8 cellular contexts compared by ENCODE assay signal in the genomic region with DNA sequence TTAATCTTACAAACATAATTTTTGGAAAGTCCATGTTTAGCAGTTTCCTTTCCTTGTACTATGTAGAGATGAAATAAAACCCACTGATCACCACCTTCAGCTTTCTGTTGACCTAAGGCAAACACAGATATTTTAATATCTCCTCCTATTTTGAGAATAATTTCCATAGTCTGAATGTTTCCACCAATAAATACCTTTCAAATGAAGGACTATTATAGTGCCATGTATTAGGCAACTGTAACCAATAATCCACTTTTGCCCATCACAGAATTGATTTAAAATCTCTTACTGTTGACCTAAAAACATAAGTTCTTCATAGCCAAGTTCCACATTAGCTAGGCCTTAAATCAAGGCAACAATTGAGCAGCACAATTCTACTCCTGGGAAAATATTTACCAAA. TPM values are rescaled to one million over a fixed set of nuclear protein-coding genes. Genes with fewer than 3 reads are reported as not detected.
DNase-seq lines count a peak whose midpoint lies in the region; ATAC-seq and TF ChIP-seq lines count a peak whose summit lies in the region.
"Had no signal": no experiment of that assay in that cellular context is flagged by ENCODE, and none has a peak within 500 bp of the region (broad histone marks: within the 10 kb centered on the region; RNA-seq: fewer than 3 reads in every experiment).

No MANE protein-coding gene starts in this region.

- TF ChIP-seq CTCF in HFF-Myc (IDR thresholded peaks at IDR 0.05; ENCODE audit: low read depth, low read length, missing control alignments) = no peak

- H3K9ac ChIP-seq in iPS-15b (ENCODE audit: low read depth, low read length) = no peak overlapping the region

- peaks cover 44% of the 10 kb centered on the region for H3K27me3 Mint-ChIP-seq in activated CD4-positive, alpha-beta memory T cell treated with anti-CD3 and anti-CD28 coated beads for 36 hours

- no peak overlapping the region for H3K27ac Mint-ChIP-seq in activated CD4-positive, alpha-beta memory T cell treated with anti-CD3 and anti-CD28 coated beads for 36 hours
- no peak overlapping the region for H3K27ac Mint-ChIP-seq in stimulated activated effector memory CD8-positive, alpha-beta T cell treated with anti-CD3 and anti-CD28 coated beads, Interleukin-12 subunit alpha, Interleukin-12 subunit beta, amount 100 ng/mL, for 72 hours
- H3K27ac Mint-ChIP-seq: activated B cell treated with CpG ODN at 0.5 μM for 24 hours had no signal

- no peak for DNase-seq in HFF-Myc (ENCODE audit: extremely low read depth, low read depth)
- DNase-seq in activated CD4-positive, alpha-beta memory T cell treated with anti-CD3 and anti-CD28 coated beads for 36 hours = no peak
- no peak for DNase-seq in stimulated activated effector memory CD8-positive, alpha-beta T cell treated with anti-CD3 and anti-CD28 coated beads, Interleukin-12 subunit alpha, Interleukin-12 subunit beta, amount 100 ng/mL, for 72 hours (ENCODE audit: low spot score in 2 of 2)
- no peak for DNase-seq in NK-92 treated with Interleukin-12 subunit alpha and Interleukin-12 subunit beta, amount 100 ng/mL, for 24 hours (lab: John Stamatoyannopoulos, UW)
- DNase-seq: activated B cell treated with CpG ODN at 0.5 μM for 24 hours had no signal

- peak overlapping the region; percentile 23 for H3K4me3 Mint-ChIP-seq in activated CD4-positive, alpha-beta memory T cell treated with anti-CD3 and anti-CD28 coated beads for 36 hours
- H3K4me3 Mint-ChIP-seq in stimulated activated effector memory CD8-positive, alpha-beta T cell treated with anti-CD3 and anti-CD28 coated beads, Interleukin-12 subunit alpha, Interleukin-12 subunit beta, amount 100 ng/mL, for 72 hours = peak overlapping the region; percentile 62
- H3K4me3 Mint-ChIP-seq: activated B cell treated with CpG ODN at 0.5 μM for 24 hours had no signal

- no peak for ATAC-seq in stimulated activated effector memory CD8-positive, alpha-beta T cell treated with anti-CD3 and anti-CD28 coated beads, Interleukin-12 subunit alpha, Interleukin-12 subunit beta, amount 100 ng/mL, for 72 hours
- ATAC-seq in GM18517 (IDR thresholded peaks at IDR 0.05; ENCODE audit: unreplicated experiment) (no peak), GM19328 (IDR thresholded peaks at IDR 0.05; ENCODE audit: unreplicated experiment) (no peak)

- H3K36me3 ChIP-seq in iPS-15b (ENCODE audit: control insufficient read depth, insufficient read depth, low read length) = no peaks in the 10 kb centered on the region

- no peaks in the 10 kb centered on the region for H3K9me3 ChIP-seq in iPS-15b (ENCODE audit: control insufficient read depth, insufficient read depth, low read length)

- POLR2A ChIA-PET in activated CD4-positive, alpha-beta memory T cell treated with anti-CD3 and anti-CD28 coated beads for 36 hours (lab: Charles Lee) = interaction anchor here (0.6 kb wide), 1 partner anchor 33 kb away, joined by 3 read pairs; no protein-coding TSS in a partner anchor

- H3K4me3 ChIP-seq in HFF-Myc (replicated peaks; ENCODE audit: low read depth, low read length) (peak overlapping the region; percentile 84), iPS-15b (ENCODE audit: low read depth, low read length) (peak overlapping the region; percentile 70)

- no peaks in the 10 kb centered on the region for H3K27me3 ChIP-seq in iPS-15b (ENCODE audit: control insufficient read depth, insufficient read depth, low read length)

- CTCF ChIA-PET in activated CD4-positive, alpha-beta memory T cell treated with anti-CD3 and anti-CD28 coated beads for 36 hours (lab: Charles Lee) = no interaction called here

- intact Hi-C loops in activated CD4-positive, alpha-beta memory T cell treated with anti-CD3 and anti-CD28 coated beads for 36 hours (cut with micrococcal nuclease) = no loop called here

- H3K4me1 Mint-ChIP-seq in activated CD4-positive, alpha-beta memory T cell treated with anti-CD3 and anti-CD28 coated beads for 36 hours (ENCODE audit: low read depth) = peaks cover 10% of the 10 kb centered on the region
- H3K4me1 Mint-ChIP-seq in stimulated activated effector memory CD8-positive, alpha-beta T cell treated with anti-CD3 and anti-CD28 coated beads, Interleukin-12 subunit alpha, Interleukin-12 subunit beta, amount 100 ng/mL, for 72 hours = no peaks in the 10 kb centered on the region

- H3K36me3 Mint-ChIP-seq in activated CD4-positive, alpha-beta memory T cell treated with anti-CD3 and anti-CD28 coated beads for 36 hours = peaks cover 2% of the 10 kb centered on the region
- no peaks in the 10 kb centered on the region for H3K36me3 Mint-ChIP-seq in stimulated activated effector memory CD8-positive, alpha-beta T cell treated with anti-CD3 and anti-CD28 coated beads, Interleukin-12 subunit alpha, Interleukin-12 subunit beta, amount 100 ng/mL, for 72 hours

- H3K4me1 ChIP-seq in iPS-15b (ENCODE audit: control insufficient read depth, insufficient read depth, low read length) = peaks cover 4% of the 10 kb centered on the region

- no peaks in the 10 kb centered on the region for H3K9me3 Mint-ChIP-seq in activated CD4-positive, alpha-beta memory T cell treated with anti-CD3 and anti-CD28 coated beads for 36 hours
- H3K9me3 Mint-ChIP-seq in stimulated activated effector memory CD8-positive, alpha-beta T cell treated with anti-CD3 and anti-CD28 coated beads, Interleukin-12 subunit alpha, Interleukin-12 subunit beta, amount 100 ng/mL, for 72 hours = no peaks in the 10 kb centered on the region
- H3K9me3 Mint-ChIP-seq: activated B cell treated with CpG ODN at 0.5 μM for 24 hours had no signal

RNA-seq across cellular contexts. Expression of gene CDC42BPA, which starts 1.8 kb away (rescaled TPM):
- total RNA-seq in activated CD4-positive, alpha-beta memory T cell treated with anti-CD3 and anti-CD28 coated beads for 36 hours = 1 to 10 TPM; 2.1 to 3.1 TPM
